8 cellular contexts compared by ENCODE assay signal in genomic region chr1:101293461-101294045, GRCh38. TPM values are rescaled to one million over a fixed set of nuclear protein-coding genes. Genes with fewer than 3 reads are reported as not detected.
DNase-seq lines count a peak whose midpoint lies in the region; ATAC-seq and TF ChIP-seq lines count a peak whose summit lies in the region.

No MANE protein-coding gene starts in this region.

- H3F3A ChIP-seq in SK-N-SH (replicated peaks; ENCODE audit: insufficient read depth), result peaks cover 12% of the 10 kb centered on the region

- H2AFZ ChIP-seq in SK-N-SH (ENCODE audit: low read depth), result no peak overlapping the region; the same call in 1 of the 2 replicates

- H4K20me1 ChIP-seq in SK-N-SH (ENCODE audit: insufficient read depth), result no peaks in the 10 kb centered on the region

- H3K4me2 ChIP-seq in SK-N-SH, result no peak overlapping the region

- peak overlapping the region in 1 of 2 experiments; percentile 19; a peak in 1 of 4 replicates for H3K27ac ChIP-seq in SK-N-SH (ENCODE audit: low read depth in 2 of 2, low read length in 1 of 2)
- H3K27ac ChIP-seq in body of pancreas, result no peak overlapping the region

- H3K27me3 Mint-ChIP-seq in activated CD8-positive, alpha-beta T cell treated with anti-CD3 and anti-CD28 coated beads for 36 hours, result peaks cover 2% of the 10 kb centered on the region
- peaks cover 11% of the 10 kb centered on the region for H3K27me3 Mint-ChIP-seq in Caco-2 (ENCODE audit: insufficient read depth, unreplicated experiment)

- no peaks in the 10 kb centered on the region for H3K79me2 ChIP-seq in SK-N-SH (ENCODE audit: insufficient read depth)

- ATAC-seq in SK-N-SH treated with all-trans-retinoic acid at 6 μM for 48 hours, result no peak
- peak; percentile 47 for ATAC-seq in HG03108 (IDR thresholded peaks at IDR 0.05; ENCODE audit: unreplicated experiment)
- ATAC-seq in activated CD8-positive, alpha-beta T cell treated with anti-CD3 and anti-CD28 coated beads for 36 hours, result peak; percentile 47
- no peak for ATAC-seq in body of pancreas

- CTCF ChIA-PET in SK-N-SH (lab: Yijun Ruan, JAX), result interaction anchor here (1.5 to 6.7 kb wide), 3 partner anchors 6 to 373 kb away, joined by 4 to 61 read pairs (median 6); no protein-coding TSS in a partner anchor
- CTCF ChIA-PET in activated CD8-positive, alpha-beta T cell treated with anti-CD3 and anti-CD28 coated beads for 36 hours (lab: Charles Lee), result interaction anchor here (0.7 to 16.8 kb wide), 12 partner anchors 9 to 385 kb away, joined by 3 to 301 read pairs (median 4); partner anchors contain the start of gene S1PR1
- CTCF ChIA-PET in Caco-2 (lab: Charles Lee), result no interaction called here

- DNase-seq in SK-N-SH (no peak), hippocampal formation (lab: John Stamatoyannopoulos, UW) (no peak), Caco-2 (no peak), body of pancreas (no peak)
- DNase-seq in activated CD8-positive, alpha-beta T cell treated with anti-CD3 and anti-CD28 coated beads for 36 hours, result peak; percentile 88
- DNase-seq in stimulated activated CD4-positive, alpha-beta T cell treated with anti-CD3 and anti-CD28 coated beads, Interleukin-12 subunit alpha, Interleukin-12 subunit beta, amount 100 ng/mL, for 4 hours, result peak; percentile 34

- peak overlapping the region; percentile 56 for H3K4me3 Mint-ChIP-seq in activated CD8-positive, alpha-beta T cell treated with anti-CD3 and anti-CD28 coated beads for 36 hours
- no peak overlapping the region for H3K4me3 Mint-ChIP-seq in Caco-2 (ENCODE audit: unreplicated experiment)

- intact Hi-C loops in activated CD8-positive, alpha-beta T cell treated with anti-CD3 and anti-CD28 coated beads for 36 hours (cut with micrococcal nuclease), result loop anchor here (5.0 kb wide), 1 partner anchor 286 kb away; no protein-coding TSS in a partner anchor
- intact Hi-C loops in Caco-2 (cut with micrococcal nuclease; ENCODE audit: unreplicated experiment) (no loop called here), body of pancreas (cut with DNase I) (no loop called here)

- no peaks in the 10 kb centered on the region for H3K36me3 ChIP-seq in SK-N-SH (replicated peaks in 1 of 2; ENCODE audit: control insufficient read depth in 1 of 2, insufficient read depth in 2 of 2, low read length in 1 of 2)
- H3K36me3 ChIP-seq in Caco-2 (ENCODE audit: control insufficient read depth, insufficient read depth, low read length), result no peaks in the 10 kb centered on the region
- no peaks in the 10 kb centered on the region for H3K36me3 ChIP-seq in body of pancreas (replicated peaks in 1 of 2; ENCODE audit: insufficient read depth in 1 of 2, low read depth in 2 of 2)

- H3K4me1 Mint-ChIP-seq in activated CD8-positive, alpha-beta T cell treated with anti-CD3 and anti-CD28 coated beads for 36 hours (ENCODE audit: low read depth), result peaks cover 71% of the 10 kb centered on the region
- H3K4me1 Mint-ChIP-seq in Caco-2 (ENCODE audit: low read depth, unreplicated experiment), result no peaks in the 10 kb centered on the region

- no peak overlapping the region for H3K9ac ChIP-seq in SK-N-SH

- no peak for TF ChIP-seq EP300 in SK-N-SH (IDR thresholded peaks at IDR 0.05; ENCODE audit: borderline replicate concordance in 1 of 2, low read depth in 1 of 2, low read length in 1 of 2)

- H3K4me3 ChIP-seq in SK-N-SH (ENCODE audit: low read depth in 2 of 2, low read length in 1 of 2) (no peak overlapping the region), Caco-2 (ENCODE audit: low read depth, low read length) (no peak overlapping the region), body of pancreas (no peak overlapping the region)

- no peak for TF ChIP-seq POLR2A in body of pancreas (IDR thresholded peaks at IDR 0.05)

- 78% methylated on average over 4 of the region's 4 CpGs for WGBS in SK-N-SH (ENCODE audit: low lambda C conversion rate)
- WGBS in body of pancreas, 2 donors, result 59 to 78% methylated on average over 4 of the region's 4 CpGs

- H3K27ac Mint-ChIP-seq in activated CD8-positive, alpha-beta T cell treated with anti-CD3 and anti-CD28 coated beads for 36 hours, result peak overlapping the region; percentile 87
- no peak overlapping the region for H3K27ac Mint-ChIP-seq in Caco-2 (ENCODE audit: unreplicated experiment)

- H3K27me3 ChIP-seq in SK-N-SH (ENCODE audit: insufficient read depth) (no peaks in the 10 kb centered on the region), Caco-2 (replicated peaks; ENCODE audit: control insufficient read depth, insufficient read depth, low read length) (no peaks in the 10 kb centered on the region), body of pancreas (no peaks in the 10 kb centered on the region)

- POLR2A ChIA-PET in SK-N-SH (lab: Yijun Ruan, JAX) (no interaction called here), Caco-2 (lab: Charles Lee) (no interaction called here)
- POLR2A ChIA-PET in activated CD8-positive, alpha-beta T cell treated with anti-CD3 and anti-CD28 coated beads for 36 hours (lab: Charles Lee), result interaction anchor here (0.6 to 6.4 kb wide), 17 partner anchors 9 to 351 kb away, joined by 3 to 72 read pairs (median 3); partner anchors contain the start of gene S1PR1

- TF ChIP-seq RAD21 in SK-N-SH (IDR thresholded peaks at IDR 0.05; ENCODE audit: low read length), result no peak

- no TSS peak for BruUV-seq in Caco-2 (replicated peaks; lab: Mats Ljungman, UMichigan)

- peaks cover 2% of the 10 kb centered on the region for H3K9me3 Mint-ChIP-seq in activated CD8-positive, alpha-beta T cell treated with anti-CD3 and anti-CD28 coated beads for 36 hours
- H3K9me3 Mint-ChIP-seq in Caco-2 (ENCODE audit: unreplicated experiment), result no peaks in the 10 kb centered on the region

- H3K36me3 Mint-ChIP-seq in activated CD8-positive, alpha-beta T cell treated with anti-CD3 and anti-CD28 coated beads for 36 hours (ENCODE audit: low read depth), result peaks cover 4% of the 10 kb centered on the region
- no peaks in the 10 kb centered on the region for H3K36me3 Mint-ChIP-seq in Caco-2 (ENCODE audit: insufficient read depth, unreplicated experiment)

- H3K9me3 ChIP-seq in SK-N-SH (no peaks in the 10 kb centered on the region), Caco-2 (no peaks in the 10 kb centered on the region), body of pancreas (no peaks in the 10 kb centered on the region)

- TF ChIP-seq CTCF in SK-N-SH (IDR thresholded peaks at IDR 0.05) (no peak), Caco-2 (IDR thresholded peaks at IDR 0.05; ENCODE audit: insufficient read depth in 1 of 2, low read depth in 1 of 2, low read length in 1 of 2, severe bottlenecking in 1 of 2, unreplicated experiment in 1 of 2) (no peak), body of pancreas (IDR thresholded peaks at IDR 0.05) (no peak)
- TF ChIP-seq CTCF in activated CD8-positive, alpha-beta T cell treated with anti-CD3 and anti-CD28 coated beads for 36 hours (IDR thresholded peaks at IDR 0.05), result no peak

- H3K9me2 ChIP-seq in SK-N-SH, result no peaks in the 10 kb centered on the region

- H3K4me1 ChIP-seq in SK-N-SH (ENCODE audit: control insufficient read depth in 1 of 2, insufficient read depth in 2 of 2, low read depth in 1 of 2, low read length in 1 of 2) (peaks cover 3 to 17% of the 10 kb centered on the region in 2 experiments; a peak in 3 of 4 replicates), Caco-2 (no peaks in the 10 kb centered on the region), body of pancreas (no peaks in the 10 kb centered on the region)

TF ChIP-seq in SK-N-SH, 30 proteins besides CTCF, POLR2A, EP300 and RAD21 (continues in another document):
- TF ChIP-seq TEAD4 (IDR thresholded peaks at IDR 0.05; ENCODE audit: borderline replicate concordance, insufficient read depth) (no peak), SIN3A (IDR thresholded peaks at IDR 0.05; ENCODE audit: borderline replicate concordance, low read depth, low read length) (no peak), FOXM1 (IDR thresholded peaks at IDR 0.05; ENCODE audit: low read depth) (no peak), NFIC (IDR thresholded peaks at IDR 0.05; ENCODE audit: borderline replicate concordance) (no peak), IRF3 (IDR thresholded peaks at IDR 0.05; ENCODE audit: low read depth, low read length) (no peak), RXRA (IDR thresholded peaks at IDR 0.05; ENCODE audit: borderline replicate concordance, low read depth) (no peak), JUND (IDR thresholded peaks at IDR 0.05) (0 out of 2 replicates have a peak, but pooled peaks have one; percentile 6)

TF ChIP-seq in SK-N-SH treated with all-trans-retinoic acid at 6 μM for 48 hours, 23 proteins besides CTCF, POLR2A, EP300 and RAD21 (continues in another document):
- TF ChIP-seq CSDC2 (CRISPR knock-in tag; IDR thresholded peaks at IDR 0.05) (no peak), ZNF8 (CRISPR knock-in tag; IDR thresholded peaks at IDR 0.05) (no peak), PPARA (CRISPR knock-in tag; IDR thresholded peaks at IDR 0.05; ENCODE audit: borderline replicate concordance) (no peak), PATZ1 (CRISPR knock-in tag; IDR thresholded peaks at IDR 0.05; ENCODE audit: borderline replicate concordance) (no peak)

RNA-seq across cellular contexts. Expression of gene S1PR1, which starts 56.7 kb away (rescaled TPM):
- polyA plus RNA-seq in SK-N-SH (2012; rRNA removed), result 5.9 and 6.5 TPM in 2 replicates
- 3.9 and 5.5 TPM in 2 replicates for polyA plus RNA-seq in SK-N-SH (2012; cell fraction: cytosol; rRNA removed)
- 2.0 and 4.0 TPM in 2 replicates for polyA plus RNA-seq in SK-N-SH (2012; cell fraction: nucleus; rRNA removed)
- total RNA-seq in activated CD8-positive, alpha-beta T cell treated with anti-CD3 and anti-CD28 coated beads for 36 hours, result 10 to 100 TPM; 63.9 to 66.4 TPM
- total RNA-seq in Caco-2 (2022) (not detected in 2 replicates), body of pancreas (10 to 100 TPM; 10.1 to 11.5 TPM)

Comparison
In these comparisons a context has a peak if more than half of its experiments do, and no peak if none do; other contexts are left out.
1. DNase-seq: peak in activated CD8-positive, alpha-beta T cell treated with anti-CD3 and anti-CD28 coated beads for 36 hours (single experiment) and stimulated activated CD4-positive, alpha-beta T cell treated with anti-CD3 and anti-CD28 coated beads, Interleukin-12 subunit alpha, Interleukin-12 subunit beta, amount 100 ng/mL, for 4 hours (single experiment); none in SK-N-SH (single experiment), hippocampal formation (0 of 2), Caco-2 (0 of 2) and body of pancreas (0 of 4).
2. ATAC-seq: peak in HG03108 (single experiment) and activated CD8-positive, alpha-beta T cell treated with anti-CD3 and anti-CD28 coated beads for 36 hours (single experiment); none in SK-N-SH treated with all-trans-retinoic acid at 6 μM for 48 hours (single experiment) and body of pancreas (single experiment).
3. RNA of gene S1PR1, which starts 56.7 kb away (total RNA-seq): 63.9 to 66.4 TPM in activated CD8-positive, alpha-beta T cell treated with anti-CD3 and anti-CD28 coated beads for 36 hours and 10.1 to 11.5 TPM in body of pancreas; not detected in Caco-2; every median in the first group is over 10 times any median in the second.